1 cellular context compared by ENCODE assay signal in genomic region chr6:158610319-158610968, GRCh38.
TF ChIP-seq lines count a peak whose summit lies in the region.

No MANE protein-coding gene starts in this region.

TF ChIP-seq in H1, 55 proteins besides CTCF, POLR2A, EP300 and RAD21:
- TF ChIP-seq YY1 (IDR thresholded peaks at IDR 0.05; ENCODE audit: low read depth, low read length) (no peak), NANOG (IDR thresholded peaks at IDR 0.05; ENCODE audit: insufficient read depth, low read depth, low read length, poor library complexity, severe bottlenecking) (no peak), FOSL1 (IDR thresholded peaks at IDR 0.05; ENCODE audit: insufficient read depth, low read depth, low read length) (no peak), KDM1A (IDR thresholded peaks at IDR 0.05; ENCODE audit: borderline replicate concordance, low read length) (no peak)
- TF ChIP-seq, protein P1, sequence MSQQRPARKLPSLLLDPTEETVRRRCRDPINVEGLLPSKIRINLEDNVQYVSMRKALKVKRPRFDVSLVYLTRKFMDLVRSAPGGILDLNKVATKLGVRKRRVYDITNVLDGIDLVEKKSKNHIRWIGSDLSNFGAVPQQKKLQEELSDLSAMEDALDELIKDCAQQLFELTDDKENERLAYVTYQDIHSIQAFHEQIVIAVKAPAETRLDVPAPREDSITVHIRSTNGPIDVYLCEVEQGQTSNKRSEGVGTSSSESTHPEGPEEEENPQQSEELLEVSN (IDR thresholded peaks at IDR 0.05): no peak
- TF ChIP-seq, protein P2, sequence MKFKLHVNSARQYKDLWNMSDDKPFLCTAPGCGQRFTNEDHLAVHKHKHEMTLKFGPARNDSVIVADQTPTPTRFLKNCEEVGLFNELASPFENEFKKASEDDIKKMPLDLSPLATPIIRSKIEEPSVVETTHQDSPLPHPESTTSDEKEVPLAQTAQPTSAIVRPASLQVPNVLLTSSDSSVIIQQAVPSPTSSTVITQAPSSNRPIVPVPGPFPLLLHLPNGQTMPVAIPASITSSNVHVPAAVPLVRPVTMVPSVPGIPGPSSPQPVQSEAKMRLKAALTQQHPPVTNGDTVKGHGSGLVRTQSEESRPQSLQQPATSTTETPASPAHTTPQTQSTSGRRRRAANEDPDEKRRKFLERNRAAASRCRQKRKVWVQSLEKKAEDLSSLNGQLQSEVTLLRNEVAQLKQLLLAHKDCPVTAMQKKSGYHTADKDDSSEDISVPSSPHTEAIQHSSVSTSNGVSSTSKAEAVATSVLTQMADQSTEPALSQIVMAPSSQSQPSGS (IDR thresholded peaks at IDR 0.05; ENCODE audit: low read length): no peak
